In the genomic region with DNA sequence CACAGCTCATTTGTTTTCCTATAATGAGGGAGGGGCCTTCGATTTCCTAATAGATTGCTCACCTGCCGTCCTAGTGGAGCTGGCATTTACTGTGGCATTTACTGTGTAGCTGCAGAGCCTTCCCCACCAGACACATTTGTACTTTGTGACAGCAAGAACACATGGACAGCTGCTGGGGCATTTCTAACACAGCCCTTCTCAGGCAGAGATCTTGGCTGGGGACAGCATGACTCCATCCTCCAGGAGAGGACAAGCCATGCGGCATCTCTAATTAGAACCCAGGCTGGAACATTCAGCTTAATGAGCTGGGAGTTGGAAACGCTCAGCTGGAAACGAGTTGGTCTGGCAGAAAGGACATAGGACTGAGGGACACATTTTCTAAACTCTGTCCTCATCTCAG, we compare ENCODE assay signal across 12 cellular contexts.
DNase-seq lines count a peak whose midpoint lies in the region; ATAC-seq and TF ChIP-seq lines count a peak whose summit lies in the region.
"Had no signal": no experiment of that assay in that cellular context is flagged by ENCODE, and none has a peak within 500 bp of the region (broad histone marks: within the 10 kb centered on the region; RNA-seq: fewer than 3 reads in every experiment).

No MANE protein-coding gene starts in this region.

- H3K4me3 Mint-ChIP-seq in neural crest cell, result no peak overlapping the region
- H3K4me3 Mint-ChIP-seq: CD4-positive, alpha-beta memory T cell; H9 had no signal

- DNase-seq in NCI-H748 (lab: John Stamatoyannopoulos, UW; ENCODE audit: unreplicated experiment) (peak; percentile 29), NCI-H748 treated with DMSO at 0.1 percent for 48 hours (lab: John Stamatoyannopoulos, UW) (no peak), NCI-H345 treated with DMSO at 0.1 percent for 48 hours (lab: John Stamatoyannopoulos, UW; ENCODE audit: unreplicated experiment) (peak; percentile 28), neural crest cell (ENCODE audit: low read depth, low spot score) (no peak), NOMO-1 treated with dmso at 0.1 percent for 144 hours (lab: John Stamatoyannopoulos, UW; ENCODE audit: unreplicated experiment) (no peak), NCI-H2227 (lab: John Stamatoyannopoulos, UW; ENCODE audit: unreplicated experiment) (no peak)
- DNase-seq: BE2C; CD4-positive, alpha-beta memory T cell; DMS79; GOT3; H9 had no signal

- H3K4me1 Mint-ChIP-seq in neural crest cell, result peaks cover 3% of the 10 kb centered on the region
- H3K4me1 Mint-ChIP-seq: CD4-positive, alpha-beta memory T cell had no signal

- ATAC-seq in GM19035 (IDR thresholded peaks at IDR 0.05; ENCODE audit: unreplicated experiment), result no peak

- H3K36me3 Mint-ChIP-seq in neural crest cell (ENCODE audit: low read depth), result no peaks in the 10 kb centered on the region
- H3K36me3 Mint-ChIP-seq: CD4-positive, alpha-beta memory T cell had no signal

- H3K27me3 Mint-ChIP-seq in neural crest cell (ENCODE audit: low read depth), result no peaks in the 10 kb centered on the region
- H3K27me3 Mint-ChIP-seq: CD4-positive, alpha-beta memory T cell had no signal

- no peaks in the 10 kb centered on the region for H3K9me3 Mint-ChIP-seq in neural crest cell
- H3K9me3 Mint-ChIP-seq: H9 had no signal

- peak overlapping the region; percentile 46 for H3K27ac Mint-ChIP-seq in neural crest cell (ENCODE audit: unreplicated experiment)
- H3K27ac Mint-ChIP-seq: CD4-positive, alpha-beta memory T cell had no signal

- no peak for TF ChIP-seq CTCF in neural crest cell (conservative IDR thresholded peaks at IDR 0.05)

Comparison
In these comparisons a context has a peak if more than half of its experiments do, and no peak if none do; other contexts are left out.
1. DNase-seq: peak in NCI-H748 (single experiment) and NCI-H345 treated with DMSO at 0.1 percent for 48 hours (single experiment); none in NCI-H748 treated with DMSO at 0.1 percent for 48 hours (single experiment), neural crest cell (single experiment), NOMO-1 treated with dmso at 0.1 percent for 144 hours (single experiment) and NCI-H2227 (single experiment).